Comparison of ENCODE assay signal across 17 cellular contexts in genomic region chr2:222950886-222951285, GRCh38.
DNase-seq lines count a peak whose midpoint lies in the region; ATAC-seq and TF ChIP-seq lines count a peak whose summit lies in the region.
"Had no signal": no experiment of that assay in that cellular context is flagged by ENCODE, and none has a peak within 500 bp of the region (broad histone marks: within the 10 kb centered on the region; RNA-seq: fewer than 3 reads in every experiment).

No MANE protein-coding gene starts in this region.

- TF ChIP-seq CTCF in AG04450 (IDR thresholded peaks at IDR 0.05; ENCODE audit: low read depth, low read length) (no peak), mammary epithelial cell (conservative IDR thresholded peaks at IDR 0.05 in 1 of 2, IDR thresholded peaks at IDR 0.05 in 1 of 2; ENCODE audit: extremely low read depth in 1 of 2, insufficient read depth in 1 of 2, low read depth in 1 of 2, low read length in 2 of 2) (no peak)

- H3K9me2 ChIP-seq in GM23248 (ENCODE audit: insufficient read depth) = no peaks in the 10 kb centered on the region

- H4K20me1 ChIP-seq in GM23248 (ENCODE audit: insufficient read depth) = no peaks in the 10 kb centered on the region
- H4K20me1 ChIP-seq in mammary epithelial cell (ENCODE audit: insufficient read depth, low read length) = no peaks in the 10 kb centered on the region

- in situ Hi-C loops in GM23248 (cut with MboI) = no loop called here
- in situ Hi-C loops in mammary epithelial cell (cut with MboI; ENCODE audit: low sequenced_read_pairs in 2 of 2) = no loop called here

- peak; percentile 76 for DNase-seq in AG04450 (ENCODE audit: low read depth, low spot score)
- DNase-seq in GM23248 = peak; percentile 85
- DNase-seq in mammary epithelial cell = peak; percentile 68
- peak; percentile 17 to 71 for DNase-seq in lung microvascular endothelial cell (ENCODE audit: low read depth in 2 of 2)
- no peak for DNase-seq in NCI-H446 (lab: John Stamatoyannopoulos, UW)
- no peak for DNase-seq in activated naive CD8-positive, alpha-beta T cell treated with anti-CD3 and anti-CD28 coated beads, Interleukin-2, amount 50 U/mL, for 24 hours
- DNase-seq in RPMI8226 = no peak
- DNase-seq: activated B cell treated with CpG ODN at 0.5 μM for 24 hours; activated T-cell treated with anti-CD3 and anti-CD28 coated beads, Interleukin-2, amount 50 U/mL, for 24 hours; effector memory CD4-positive, alpha-beta T cell; KBM-7; NCI-H1436; NCI-H526 treated with DMSO at 0.1 percent for 48 hours; stimulated activated CD4-positive, alpha-beta T cell treated with anti-CD3 and anti-CD28 coated beads, Interleukin-2, amount 100 ng/mL, for 24 hours had no signal

- peak overlapping the region; percentile 23 for H3K9ac ChIP-seq in GM23248
- H3K9ac ChIP-seq in mammary epithelial cell (ENCODE audit: insufficient read depth, low read length) = no peak overlapping the region

- H3K27me3 Mint-ChIP-seq in activated naive CD8-positive, alpha-beta T cell treated with anti-CD3 and anti-CD28 coated beads, Interleukin-2, amount 50 U/mL, for 24 hours = peaks cover 4% of the 10 kb centered on the region

- H3K4me3 ChIP-seq in AG04450 (ENCODE audit: low read depth, low read length) (no peak overlapping the region), GM23248 (peak overlapping the region; percentile 27; the same call in 1 of the 2 replicates), mammary epithelial cell (replicated peaks in 1 of 3; ENCODE audit: insufficient read depth in 1 of 3, low read depth in 2 of 3, low read length in 3 of 3) (no peak overlapping the region)

- CTCF ChIA-PET in AG04450 (lab: Charles Lee) (interaction anchor here (0.6 to 3.9 kb wide), 3 partner anchors 8 to 17 kb away, joined by 3 to 26 read pairs (median 5); no protein-coding TSS in a partner anchor), mammary epithelial cell (lab: Charles Lee; ENCODE audit: low non-redundant PET) (no interaction called here)

- H3K4me1 ChIP-seq in GM23248 (ENCODE audit: insufficient read depth) (peaks cover 19% of the 10 kb centered on the region), mammary epithelial cell (ENCODE audit: insufficient read depth, low read length) (peaks cover 16% of the 10 kb centered on the region)

- H3K4me2 ChIP-seq in GM23248 (ENCODE audit: unreplicated experiment) = peak overlapping the region; percentile 52
- H3K4me2 ChIP-seq in mammary epithelial cell (ENCODE audit: insufficient read depth, low read depth, low read length) = peak overlapping the region; percentile 47

- peak overlapping the region; percentile 31 for H2AFZ ChIP-seq in GM23248
- H2AFZ ChIP-seq in mammary epithelial cell (ENCODE audit: low read depth, low read length) = no peak overlapping the region

- H3K27me3 ChIP-seq in AG04450 (ENCODE audit: control insufficient read depth, insufficient read depth, low read length) (no peaks in the 10 kb centered on the region), GM23248 (replicated peaks; ENCODE audit: insufficient read depth) (no peaks in the 10 kb centered on the region), mammary epithelial cell (ENCODE audit: insufficient read depth, low read length) (no peaks in the 10 kb centered on the region)

- dilution Hi-C loops in mammary epithelial cell (cut with HindIII; ENCODE audit: low sequenced_read_pairs) = no loop called here

- no peak overlapping the region for H3K27ac Mint-ChIP-seq in activated naive CD8-positive, alpha-beta T cell treated with anti-CD3 and anti-CD28 coated beads, Interleukin-2, amount 50 U/mL, for 24 hours
- H3K27ac Mint-ChIP-seq: activated B cell treated with CpG ODN at 0.5 μM for 24 hours; activated T-cell treated with anti-CD3 and anti-CD28 coated beads, Interleukin-2, amount 50 U/mL, for 24 hours; CD14-positive monocyte; stimulated activated effector memory CD8-positive, alpha-beta T cell treated with anti-CD3 and anti-CD28 coated beads, Interleukin-12 subunit alpha, Interleukin-12 subunit beta, amount 100 ng/mL, for 72 hours had no signal

- no peak for ATAC-seq in activated naive CD8-positive, alpha-beta T cell treated with anti-CD3 and anti-CD28 coated beads, Interleukin-2, amount 50 U/mL, for 24 hours
- no peak for ATAC-seq in GM19395 (IDR thresholded peaks at IDR 0.05; ENCODE audit: unreplicated experiment)
- ATAC-seq: stimulated activated effector memory CD8-positive, alpha-beta T cell treated with anti-CD3 and anti-CD28 coated beads, Interleukin-12 subunit alpha, Interleukin-12 subunit beta, amount 100 ng/mL, for 72 hours had no signal

- intact Hi-C loops in mammary epithelial cell (cut with micrococcal nuclease) = no loop called here

- no TSS peak for BruUV-seq in mammary epithelial cell (replicated peaks; lab: Mats Ljungman, UMichigan)

- POLR2A ChIA-PET in AG04450 (lab: Yijun Ruan, JAX) = interaction anchor here (0.5 to 2.3 kb wide), 3 partner anchors 8 to 163 kb away, joined by 4 to 9 read pairs (median 7); partner anchors contain the start of gene KCNE4

- H3K27ac ChIP-seq in AG04450 (ENCODE audit: low read depth, low read length) (peak overlapping the region; percentile 75), GM23248 (peak overlapping the region; percentile 68), mammary epithelial cell (ENCODE audit: insufficient read depth, low read depth, low read length) (peak overlapping the region; percentile 4)

- H3K36me3 ChIP-seq in GM23248 (ENCODE audit: low read depth) (no peaks in the 10 kb centered on the region), mammary epithelial cell (ENCODE audit: insufficient read depth, low read length) (no peaks in the 10 kb centered on the region)

- no peaks in the 10 kb centered on the region for H3K9me3 Mint-ChIP-seq in activated naive CD8-positive, alpha-beta T cell treated with anti-CD3 and anti-CD28 coated beads, Interleukin-2, amount 50 U/mL, for 24 hours
- H3K9me3 Mint-ChIP-seq: activated B cell treated with CpG ODN at 0.5 μM for 24 hours; activated T-cell treated with anti-CD3 and anti-CD28 coated beads, Interleukin-2, amount 50 U/mL, for 24 hours; stimulated activated effector memory CD8-positive, alpha-beta T cell treated with anti-CD3 and anti-CD28 coated beads, Interleukin-12 subunit alpha, Interleukin-12 subunit beta, amount 100 ng/mL, for 72 hours had no signal

- H3K4me1 Mint-ChIP-seq in activated naive CD8-positive, alpha-beta T cell treated with anti-CD3 and anti-CD28 coated beads, Interleukin-2, amount 50 U/mL, for 24 hours = no peaks in the 10 kb centered on the region
- H3K4me1 Mint-ChIP-seq: activated B cell treated with CpG ODN at 0.5 μM for 24 hours; stimulated activated effector memory CD8-positive, alpha-beta T cell treated with anti-CD3 and anti-CD28 coated beads, Interleukin-12 subunit alpha, Interleukin-12 subunit beta, amount 100 ng/mL, for 72 hours had no signal

- H3K79me2 ChIP-seq in GM23248 (ENCODE audit: insufficient read depth) (no peaks in the 10 kb centered on the region), mammary epithelial cell (ENCODE audit: insufficient read depth, low read length) (no peaks in the 10 kb centered on the region)

- 20 to 26% methylated on average over 7 of the region's 7 CpGs for WGBS in GM23248 (ENCODE audit: low coverage in 1 of 2, low lambda C conversion rate in 2 of 2, missing lambda C conversion rate in 2 of 2), 2 experiments
- WGBS in mammary epithelial cell (ENCODE audit: low coverage, missing lambda C conversion rate) = 44% methylated on average over 3 of the region's 7 CpGs

- H3K9me3 ChIP-seq in AG04450 (ENCODE audit: control insufficient read depth, insufficient read depth, low read length) (no peaks in the 10 kb centered on the region), GM23248 (ENCODE audit: low read depth) (no peaks in the 10 kb centered on the region), mammary epithelial cell (replicated peaks; ENCODE audit: insufficient read depth, low read length) (no peaks in the 10 kb centered on the region)

- H3K36me3 Mint-ChIP-seq in activated naive CD8-positive, alpha-beta T cell treated with anti-CD3 and anti-CD28 coated beads, Interleukin-2, amount 50 U/mL, for 24 hours (ENCODE audit: low read depth) = no peaks in the 10 kb centered on the region
- H3K36me3 Mint-ChIP-seq: CD14-positive monocyte; stimulated activated effector memory CD8-positive, alpha-beta T cell treated with anti-CD3 and anti-CD28 coated beads, Interleukin-12 subunit alpha, Interleukin-12 subunit beta, amount 100 ng/mL, for 72 hours had no signal

- H3F3A ChIP-seq in GM23248 (ENCODE audit: insufficient read depth) = peaks cover 28% of the 10 kb centered on the region

- no peak overlapping the region for H3K4me3 Mint-ChIP-seq in activated naive CD8-positive, alpha-beta T cell treated with anti-CD3 and anti-CD28 coated beads, Interleukin-2, amount 50 U/mL, for 24 hours
- H3K4me3 Mint-ChIP-seq: activated B cell treated with CpG ODN at 0.5 μM for 24 hours; activated T-cell treated with anti-CD3 and anti-CD28 coated beads, Interleukin-2, amount 50 U/mL, for 24 hours; CD14-positive monocyte; stimulated activated effector memory CD8-positive, alpha-beta T cell treated with anti-CD3 and anti-CD28 coated beads, Interleukin-12 subunit alpha, Interleukin-12 subunit beta, amount 100 ng/mL, for 72 hours had no signal

Comparison
In these comparisons a context has a peak if more than half of its experiments do, and no peak if none do; other contexts are left out.
1. DNase-seq: peak in AG04450 (single experiment), GM23248 (single experiment), mammary epithelial cell (single experiment) and lung microvascular endothelial cell (2 of 2); none in NCI-H446 (0 of 2), activated naive CD8-positive, alpha-beta T cell treated with anti-CD3 and anti-CD28 coated beads, Interleukin-2, amount 50 U/mL, for 24 hours (single experiment) and RPMI8226 (single experiment).
2. H3K27ac ChIP-seq: peak in every context shown above with its lines; median percentile 75 in AG04450; 68 in GM23248; 4 in mammary epithelial cell.